11 cellular contexts compared by ENCODE assay signal in the genomic region with DNA sequence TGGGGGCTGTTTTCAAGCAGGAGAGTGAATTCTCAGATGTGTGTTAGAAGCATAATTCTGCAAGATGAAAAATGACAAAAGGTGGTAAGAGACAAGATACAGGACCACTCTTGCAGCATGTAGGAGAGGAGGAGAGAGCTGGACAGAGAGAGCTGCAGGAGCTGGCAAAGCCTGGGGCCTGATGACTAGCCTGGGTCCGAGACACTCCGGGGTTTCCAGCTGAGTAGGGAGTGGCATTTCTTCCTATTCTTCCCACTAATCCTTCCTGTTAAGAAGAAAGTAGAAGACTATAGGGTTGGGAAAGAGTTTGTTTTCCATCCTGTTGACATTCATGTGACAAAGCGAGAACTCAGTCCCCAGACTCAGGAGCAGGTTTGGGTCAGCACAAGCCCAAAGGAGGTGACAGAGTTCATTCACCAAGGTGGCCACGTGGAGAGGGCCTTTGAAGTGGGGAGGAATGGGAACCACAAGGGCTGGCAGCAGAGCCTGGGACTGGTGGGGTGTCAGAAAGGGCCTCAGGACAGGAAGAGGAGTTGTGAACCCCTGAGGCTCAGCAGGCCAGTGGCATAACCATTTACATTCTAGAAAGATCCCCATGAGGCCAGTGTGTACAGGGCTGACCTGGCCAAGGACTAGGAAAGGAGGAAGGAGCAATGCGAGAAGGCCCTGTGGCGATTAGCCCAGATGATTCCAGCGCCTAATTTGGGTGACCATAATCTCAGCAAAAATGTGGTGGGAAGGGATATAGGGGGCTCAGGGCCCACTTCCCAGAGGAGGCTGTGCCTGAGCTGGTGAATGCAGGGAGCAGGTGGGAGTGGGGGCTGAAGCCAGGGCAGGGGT. TPM values are rescaled to one million over a fixed set of nuclear protein-coding genes. Genes with fewer than 3 reads are reported as not detected.
A peak's percentile ranks its signal among the peaks of the same experiment; 100 is the strongest.
DNase-seq lines count a peak whose midpoint lies in the region; ATAC-seq and TF ChIP-seq lines count a peak whose summit lies in the region.
"Had no signal": no experiment of that assay in that cellular context is flagged by ENCODE, and none has a peak within 500 bp of the region (broad histone marks: within the 10 kb centered on the region; RNA-seq: fewer than 3 reads in every experiment).

No MANE protein-coding gene starts in this region.

- no peak for TF ChIP-seq CTCF in activated CD8-positive, alpha-beta T cell treated with anti-CD3 and anti-CD28 coated beads for 36 hours (IDR thresholded peaks at IDR 0.05)
- TF ChIP-seq CTCF in thoracic aorta (IDR thresholded peaks at IDR 0.05) = no peak
- no peak for TF ChIP-seq CTCF in testis (IDR thresholded peaks at IDR 0.05)

- H3K27ac Mint-ChIP-seq in activated naive CD8-positive, alpha-beta T cell = peak overlapping the region; percentile 12
- H3K27ac Mint-ChIP-seq in activated naive CD8-positive, alpha-beta T cell treated with anti-CD3 and anti-CD28 coated beads, Interleukin-2, amount 50 U/mL, for 24 hours = no peak overlapping the region
- H3K27ac Mint-ChIP-seq in activated CD8-positive, alpha-beta T cell treated with anti-CD3 and anti-CD28 coated beads for 36 hours = peak overlapping the region; percentile 44

- no peak for ATAC-seq in activated naive CD8-positive, alpha-beta T cell treated with anti-CD3 and anti-CD28 coated beads, Interleukin-2, amount 50 U/mL, for 24 hours
- no peak for ATAC-seq in activated CD8-positive, alpha-beta T cell treated with anti-CD3 and anti-CD28 coated beads for 36 hours
- ATAC-seq in thoracic aorta (ENCODE audit: insufficient number of reproducible peaks, low FRiP score, low read depth) = no peak
- ATAC-seq in GM18505 (IDR thresholded peaks at IDR 0.05; ENCODE audit: unreplicated experiment) = no peak

- CTCF ChIA-PET in activated CD8-positive, alpha-beta T cell treated with anti-CD3 and anti-CD28 coated beads for 36 hours (lab: Charles Lee) = no interaction called here

- H3K9me3 ChIP-seq in thoracic aorta (no peaks in the 10 kb centered on the region), testis (no peaks in the 10 kb centered on the region)

- H3K36me3 Mint-ChIP-seq in activated naive CD8-positive, alpha-beta T cell = no peaks in the 10 kb centered on the region
- H3K36me3 Mint-ChIP-seq in activated naive CD8-positive, alpha-beta T cell treated with anti-CD3 and anti-CD28 coated beads, Interleukin-2, amount 50 U/mL, for 24 hours (ENCODE audit: low read depth) = peaks cover under 1% of the 10 kb centered on the region
- peaks cover 6% of the 10 kb centered on the region for H3K36me3 Mint-ChIP-seq in activated CD8-positive, alpha-beta T cell treated with anti-CD3 and anti-CD28 coated beads for 36 hours (ENCODE audit: low read depth)

- H3K4me3 ChIP-seq in thoracic aorta = no peak overlapping the region
- no peak overlapping the region for H3K4me3 ChIP-seq in testis

- DNase-seq in activated naive CD8-positive, alpha-beta T cell treated with anti-CD3 and anti-CD28 coated beads, Interleukin-2, amount 50 U/mL, for 24 hours = no peak
- no peak for DNase-seq in activated CD8-positive, alpha-beta T cell treated with anti-CD3 and anti-CD28 coated beads for 36 hours
- DNase-seq in medulla oblongata (ENCODE audit: extremely low spot score) (peak; percentile 22), thoracic aorta (ENCODE audit: low spot score) (no peak), DMS53 treated with DMSO at 0.1 percent for 48 hours (lab: John Stamatoyannopoulos, UW; ENCODE audit: unreplicated experiment) (no peak), testis (no peak)
- DNase-seq: brain microvascular endothelial cell; foreskin melanocyte; stimulated activated CD4-positive, alpha-beta T cell treated with anti-CD3 and anti-CD28 coated beads, Interleukin-4, amount 100 ng/mL, for 24 hours had no signal

- no peaks in the 10 kb centered on the region for H3K9me3 Mint-ChIP-seq in activated naive CD8-positive, alpha-beta T cell (ENCODE audit: low read depth)
- H3K9me3 Mint-ChIP-seq in activated naive CD8-positive, alpha-beta T cell treated with anti-CD3 and anti-CD28 coated beads, Interleukin-2, amount 50 U/mL, for 24 hours = no peaks in the 10 kb centered on the region
- H3K9me3 Mint-ChIP-seq in activated CD8-positive, alpha-beta T cell treated with anti-CD3 and anti-CD28 coated beads for 36 hours = no peaks in the 10 kb centered on the region

- TF ChIP-seq POLR2A in testis (IDR thresholded peaks at IDR 0.05) (no peak), GM18505 (IDR thresholded peaks at IDR 0.05; ENCODE audit: borderline replicate concordance, extremely low read depth, insufficient read depth, insufficient read length) (no peak)

- no peak overlapping the region for H3K4me3 Mint-ChIP-seq in activated naive CD8-positive, alpha-beta T cell
- H3K4me3 Mint-ChIP-seq in activated naive CD8-positive, alpha-beta T cell treated with anti-CD3 and anti-CD28 coated beads, Interleukin-2, amount 50 U/mL, for 24 hours = no peak overlapping the region
- no peak overlapping the region for H3K4me3 Mint-ChIP-seq in activated CD8-positive, alpha-beta T cell treated with anti-CD3 and anti-CD28 coated beads for 36 hours

- peaks cover 19% of the 10 kb centered on the region for H3K36me3 ChIP-seq in thoracic aorta
- no peaks in the 10 kb centered on the region for H3K36me3 ChIP-seq in testis (ENCODE audit: low read depth, missing control alignments)

- H3K27me3 ChIP-seq in thoracic aorta (replicated peaks; ENCODE audit: insufficient read depth) = no peaks in the 10 kb centered on the region
- no peaks in the 10 kb centered on the region for H3K27me3 ChIP-seq in testis
- H3K27me3 ChIP-seq: brain microvascular endothelial cell had no signal

- intact Hi-C loops in activated CD8-positive, alpha-beta T cell treated with anti-CD3 and anti-CD28 coated beads for 36 hours (cut with micrococcal nuclease) = loop anchor here (5.0 kb wide), 1 partner anchor 167 kb away; no protein-coding TSS in a partner anchor
- intact Hi-C loops in testis (cut with DNase I; ENCODE audit: low total_unique reads) = no loop called here

- peaks cover 19 to 51% of the 10 kb centered on the region in 2 donors for H3K4me1 ChIP-seq in thoracic aorta (ENCODE audit: control insufficient read depth in 1 of 2, low read depth in 2 of 2)
- peaks cover 24% of the 10 kb centered on the region for H3K4me1 ChIP-seq in testis

- 40 to 68% methylated on average over 7 of the region's 7 CpGs for WGBS in testis, 2 donors

- POLR2A ChIA-PET in activated CD8-positive, alpha-beta T cell treated with anti-CD3 and anti-CD28 coated beads for 36 hours (lab: Charles Lee) = interaction anchor here (1.1 kb wide), 1 partner anchor 15 kb away, joined by 3 read pairs; no protein-coding TSS in a partner anchor

- H3K27me3 Mint-ChIP-seq in activated naive CD8-positive, alpha-beta T cell = no peaks in the 10 kb centered on the region
- H3K27me3 Mint-ChIP-seq in activated naive CD8-positive, alpha-beta T cell treated with anti-CD3 and anti-CD28 coated beads, Interleukin-2, amount 50 U/mL, for 24 hours = no peaks in the 10 kb centered on the region
- no peaks in the 10 kb centered on the region for H3K27me3 Mint-ChIP-seq in activated CD8-positive, alpha-beta T cell treated with anti-CD3 and anti-CD28 coated beads for 36 hours

- peaks cover 24% of the 10 kb centered on the region for H3K4me1 Mint-ChIP-seq in activated naive CD8-positive, alpha-beta T cell (ENCODE audit: low read depth)
- H3K4me1 Mint-ChIP-seq in activated naive CD8-positive, alpha-beta T cell treated with anti-CD3 and anti-CD28 coated beads, Interleukin-2, amount 50 U/mL, for 24 hours = peaks cover 26% of the 10 kb centered on the region
- H3K4me1 Mint-ChIP-seq in activated CD8-positive, alpha-beta T cell treated with anti-CD3 and anti-CD28 coated beads for 36 hours (ENCODE audit: low read depth) = peaks cover 28% of the 10 kb centered on the region

- H3K27ac ChIP-seq in thoracic aorta (peak overlapping the region; percentile 50 to 66), testis (peak overlapping the region in 1 of 2 donors; percentile 70)
- H3K27ac ChIP-seq: brain microvascular endothelial cell had no signal

RNA-seq across cellular contexts. Expression of a gene that starts 3.2 kb away (rescaled TPM):
- 10 to 100 TPM; 18.4 to 19.5 TPM for total RNA-seq in activated CD8-positive, alpha-beta T cell treated with anti-CD3 and anti-CD28 coated beads for 36 hours
- total RNA-seq in thoracic aorta = 10 to 100 TPM in 1 of 2 donors, 1 to 10 TPM in 1; 6.5 to 12.9 TPM
- 10 to 100 TPM; 40.1 to 44.0 TPM for total RNA-seq in testis
- 13.8 TPM for polyA plus RNA-seq in testis (ENCODE audit: insufficient read depth, low read depth, low replicate concordance)

RNA-seq across cellular contexts. Expression of a gene that starts 3.2 kb away (rescaled TPM):
- total RNA-seq in activated CD8-positive, alpha-beta T cell treated with anti-CD3 and anti-CD28 coated beads for 36 hours = 1 to 10 TPM; 2.1 to 2.9 TPM
- total RNA-seq in thoracic aorta (1 to 10 TPM; 3.2 to 3.5 TPM), testis (10 to 100 TPM; 22.9 to 23.7 TPM)
- polyA plus RNA-seq in testis (ENCODE audit: insufficient read depth, low read depth, low replicate concordance) = 12.2 TPM

RNA-seq across cellular contexts. Expression of a gene that starts 16.7 kb away (rescaled TPM):
- 1 to 10 TPM; 1.5 to 2.3 TPM for total RNA-seq in activated CD8-positive, alpha-beta T cell treated with anti-CD3 and anti-CD28 coated beads for 36 hours
- total RNA-seq in thoracic aorta (100 to 1,000 TPM in 1 of 2 donors, 10 to 100 TPM in 1; 93.1 to 105 TPM), testis (10 to 100 TPM; 73.8 to 76.4 TPM)
- 51.6 TPM for polyA plus RNA-seq in testis (ENCODE audit: insufficient read depth, low read depth, low replicate concordance)

Comparison
In these comparisons a context has a peak if more than half of its experiments do, and no peak if none do; other contexts are left out.
1. RNA of a gene that starts 3.2 kb away (total RNA-seq): 22.9 to 23.7 TPM in testis; 3.2 to 3.5 TPM in thoracic aorta and 2.1 to 2.9 TPM in activated CD8-positive, alpha-beta T cell treated with anti-CD3 and anti-CD28 coated beads for 36 hours; every median in the first group is over 4 times any median in the second.
2. RNA of a gene that starts 16.7 kb away (total RNA-seq): 93.1 to 105 TPM in thoracic aorta and 73.8 to 76.4 TPM in testis; 1.5 to 2.3 TPM in activated CD8-positive, alpha-beta T cell treated with anti-CD3 and anti-CD28 coated beads for 36 hours; every median in the first group is over 10 times any median in the second.